13 cellular contexts compared by ENCODE assay signal in genomic region chr6:44966449-44967091, GRCh38.
DNase-seq lines count a peak whose midpoint lies in the region; FAIRE-seq and TF ChIP-seq lines count a peak whose summit lies in the region.
"Had no signal": no experiment of that assay in that cellular context is flagged by ENCODE, and none has a peak within 500 bp of the region (broad histone marks: within the 10 kb centered on the region; RNA-seq: fewer than 3 reads in every experiment).

No MANE protein-coding gene starts in this region.

- TF ChIP-seq CTCF in astrocyte (IDR thresholded peaks at IDR 0.05; ENCODE audit: insufficient read depth, low read depth, low read length) = no peak
- TF ChIP-seq CTCF in hepatocyte (IDR thresholded peaks at IDR 0.05; ENCODE audit: poor library complexity) = no peak

- H3K9me3 ChIP-seq in astrocyte (ENCODE audit: insufficient read depth, low read depth, low read length) = no peaks in the 10 kb centered on the region
- H3K9me3 ChIP-seq in hepatocyte (ENCODE audit: low read depth) = no peaks in the 10 kb centered on the region
- no peaks in the 10 kb centered on the region for H3K9me3 ChIP-seq in Karpas-422 (ENCODE audit: low read length)
- H3K9me3 ChIP-seq: MG63 had no signal

- no peak overlapping the region for H2AFZ ChIP-seq in astrocyte (ENCODE audit: low read depth, low read length)
- no peak overlapping the region for H2AFZ ChIP-seq in hepatocyte
- no peak overlapping the region for H2AFZ ChIP-seq in Karpas-422 (ENCODE audit: low read length)
- H2AFZ ChIP-seq: PC-9 had no signal

- H3K27me3 Mint-ChIP-seq in astrocyte (ENCODE audit: low read depth, unreplicated experiment) = no peaks in the 10 kb centered on the region

- H3K27me3 ChIP-seq in astrocyte (ENCODE audit: insufficient read depth, low read length) = no peaks in the 10 kb centered on the region
- no peaks in the 10 kb centered on the region for H3K27me3 ChIP-seq in hepatocyte
- no peaks in the 10 kb centered on the region for H3K27me3 ChIP-seq in Karpas-422 (ENCODE audit: low read length)
- H3K27me3 ChIP-seq: cardiac muscle cell, MG63 had no signal

- 42% methylated on average over 2 of the region's 2 CpGs for WGBS in hepatocyte (ENCODE audit: low lambda C conversion rate, missing lambda C conversion rate)

- H3K36me3 Mint-ChIP-seq in astrocyte (ENCODE audit: low read depth, unreplicated experiment) = peaks cover 3% of the 10 kb centered on the region

- peak overlapping the region; percentile 20 for H3K4me2 ChIP-seq in astrocyte (ENCODE audit: low read length)
- H3K4me2 ChIP-seq in hepatocyte = no peak overlapping the region
- H3K4me2 ChIP-seq in Karpas-422 (ENCODE audit: low read depth, low read length, poor library complexity, severe bottlenecking) = no peak overlapping the region
- H3K4me2 ChIP-seq: PC-9 had no signal

- no peaks in the 10 kb centered on the region for H3K9me2 ChIP-seq in hepatocyte (replicated peaks; ENCODE audit: insufficient read depth)
- no peaks in the 10 kb centered on the region for H3K9me2 ChIP-seq in Karpas-422 (replicated peaks; ENCODE audit: insufficient read depth, low read length)

- H3K9ac ChIP-seq in astrocyte (ENCODE audit: low read length) (no peak overlapping the region), Karpas-422 (ENCODE audit: low read length) (no peak overlapping the region)

- H4K20me1 ChIP-seq in astrocyte (ENCODE audit: insufficient read depth, low read length) (no peaks in the 10 kb centered on the region), hepatocyte (ENCODE audit: insufficient read depth, poor library complexity, severe bottlenecking) (no peaks in the 10 kb centered on the region), Karpas-422 (ENCODE audit: insufficient read depth, low read depth, low read length) (no peaks in the 10 kb centered on the region)

- H3K9me3 Mint-ChIP-seq in astrocyte (ENCODE audit: unreplicated experiment) = peaks cover 2% of the 10 kb centered on the region

- H3K27ac Mint-ChIP-seq in astrocyte (ENCODE audit: unreplicated experiment) = peak overlapping the region; percentile 67

- no peaks in the 10 kb centered on the region for H3K79me2 ChIP-seq in astrocyte (ENCODE audit: insufficient read depth, low read length)
- no peaks in the 10 kb centered on the region for H3K79me2 ChIP-seq in hepatocyte
- no peaks in the 10 kb centered on the region for H3K79me2 ChIP-seq in Karpas-422 (ENCODE audit: low read length)

- FAIRE-seq in astrocyte (lab: Jason Lieb, UNC) = peak; percentile 90
- FAIRE-seq: GM19239 had no signal

- H3K4me3 Mint-ChIP-seq in astrocyte (ENCODE audit: unreplicated experiment) = peak overlapping the region; percentile 40

- peak; percentile 29 for DNase-seq in CMK (ENCODE audit: low read depth)
- peak in 41 of 76 experiments; percentile 8 to 84 (median 64) for DNase-seq in HUDEP-2 (lab: John Stamatoyannopoulos, UW; ENCODE audit: unreplicated experiment in 76 of 76)
- DNase-seq in astrocyte (ENCODE audit: low read depth) = peak; percentile 96
- DNase-seq in kidney glomerular epithelial cell (lab: John Stamatoyannopoulos, UW) = peak; percentile 89
- no peak for DNase-seq in hepatocyte (ENCODE audit: low spot score)
- DNase-seq in DMS114 treated with DMSO at 0.1 percent for 48 hours (lab: John Stamatoyannopoulos, UW; ENCODE audit: unreplicated experiment) = no peak
- DNase-seq in activated CD4-positive, alpha-beta T cell treated with anti-CD3 and anti-CD28 coated beads, Interleukin-2, amount 50 U/mL, for 48 hours = no peak
- no peak for DNase-seq in Karpas-422
- DNase-seq: activated CD4-positive, alpha-beta T cell treated with anti-CD3 and anti-CD28 coated beads, Interleukin-2, amount 50 U/mL, for 1 hour; MG63 had no signal

- H3K36me3 ChIP-seq in astrocyte (ENCODE audit: insufficient read depth, low read length) (no peaks in the 10 kb centered on the region), hepatocyte (replicated peaks; ENCODE audit: insufficient read depth, low read depth) (no peaks in the 10 kb centered on the region), Karpas-422 (ENCODE audit: insufficient read depth, low read length) (no peaks in the 10 kb centered on the region)
- H3K36me3 ChIP-seq: cardiac muscle cell, MG63 had no signal

- H3K4me1 ChIP-seq in astrocyte (ENCODE audit: insufficient read depth, low read length) (peaks cover 9% of the 10 kb centered on the region), hepatocyte (ENCODE audit: insufficient read depth) (no peaks in the 10 kb centered on the region), Karpas-422 (ENCODE audit: low read length) (no peaks in the 10 kb centered on the region)

- H3K27ac ChIP-seq in astrocyte (ENCODE audit: low read depth, low read length) (no peak overlapping the region), hepatocyte (no peak overlapping the region), Karpas-422 (ENCODE audit: low read length) (no peak overlapping the region)
- H3K27ac ChIP-seq: cardiac muscle cell, PC-9 had no signal

- H3K4me3 ChIP-seq in astrocyte (ENCODE audit: insufficient read depth, low read depth, low read length) = no peak overlapping the region
- no peak overlapping the region for H3K4me3 ChIP-seq in hepatocyte
- H3K4me3 ChIP-seq in Karpas-422 (ENCODE audit: low read length) = no peak overlapping the region
- H3K4me3 ChIP-seq: cardiac muscle cell, MG63, PC-9 had no signal

- peaks cover 25% of the 10 kb centered on the region for H3K4me1 Mint-ChIP-seq in astrocyte (ENCODE audit: low read depth, unreplicated experiment)

Comparison
In these comparisons a context has a peak if more than half of its experiments do, and no peak if none do; other contexts are left out.
1. DNase-seq: peak in CMK (single experiment), HUDEP-2 (41 of 76), astrocyte (single experiment) and kidney glomerular epithelial cell (single experiment); none in hepatocyte (single experiment), DMS114 treated with DMSO at 0.1 percent for 48 hours (single experiment), activated CD4-positive, alpha-beta T cell treated with anti-CD3 and anti-CD28 coated beads, Interleukin-2, amount 50 U/mL, for 48 hours (0 of 2) and Karpas-422 (single experiment).